Comparison of ENCODE assay signal across 10 cellular contexts in genomic region chr2:152395132-152396024, GRCh38.
DNase-seq lines count a peak whose midpoint lies in the region; ATAC-seq and TF ChIP-seq lines count a peak whose summit lies in the region.
"Had no signal": no experiment of that assay in that cellular context is flagged by ENCODE, and none has a peak within 500 bp of the region (broad histone marks: within the 10 kb centered on the region; RNA-seq: fewer than 3 reads in every experiment).

No MANE protein-coding gene starts in this region.

- CTCF ChIA-PET in T-cell (lab: Charles Lee) = interaction anchor here in 1 of 2 donors (0.5 kb wide), 1 partner anchor 41 kb away, joined by 4 read pairs; no protein-coding TSS in a partner anchor

- H3K36me3 ChIP-seq in muscle layer of duodenum (ENCODE audit: control insufficient read depth in 1 of 2, insufficient read depth in 2 of 2, low read length in 2 of 2) = no peaks in the 10 kb centered on the region
- H3K36me3 ChIP-seq in tibial artery = no peaks in the 10 kb centered on the region

- no peak for TF ChIP-seq CTCF in epithelial cell of esophagus (IDR thresholded peaks at IDR 0.05; ENCODE audit: insufficient read depth, low read depth, low read length, missing control alignments)
- no peak for TF ChIP-seq CTCF in tibial artery (IDR thresholded peaks at IDR 0.05)

- H3K9me3 Mint-ChIP-seq in T-cell = no peaks in the 10 kb centered on the region
- no peaks in the 10 kb centered on the region for H3K9me3 Mint-ChIP-seq in activated T-cell treated with anti-CD3 and anti-CD28 coated beads, Interleukin-2, amount 50 U/mL, for 24 hours

- H3K4me1 ChIP-seq in muscle layer of duodenum (ENCODE audit: control insufficient read depth in 1 of 2, insufficient read depth in 2 of 2, low read length in 2 of 2) (peaks cover 0 to 16% of the 10 kb centered on the region in 2 donors), tibial artery (peaks cover 0 to 42% (median 24%) of the 10 kb centered on the region in 4 donors)

- no peaks in the 10 kb centered on the region for H3K36me3 Mint-ChIP-seq in T-cell
- H3K36me3 Mint-ChIP-seq in activated T-cell treated with anti-CD3 and anti-CD28 coated beads, Interleukin-2, amount 50 U/mL, for 24 hours (ENCODE audit: low read depth) = no peaks in the 10 kb centered on the region

- POLR2A ChIA-PET in T-cell (lab: Charles Lee) = no interaction called here

- no peak overlapping the region for H3K27ac Mint-ChIP-seq in T-cell
- H3K27ac Mint-ChIP-seq in activated T-cell treated with anti-CD3 and anti-CD28 coated beads, Interleukin-2, amount 50 U/mL, for 24 hours = no peak overlapping the region

- H3K27me3 ChIP-seq in muscle layer of duodenum (ENCODE audit: low read depth, low read length) (no peaks in the 10 kb centered on the region), tibial artery (no peaks in the 10 kb centered on the region)

- peaks cover 0 to 13% of the 10 kb centered on the region in 2 donors for H3K27me3 Mint-ChIP-seq in T-cell
- H3K27me3 Mint-ChIP-seq in activated T-cell treated with anti-CD3 and anti-CD28 coated beads, Interleukin-2, amount 50 U/mL, for 24 hours = peaks cover 9% of the 10 kb centered on the region

- no peaks in the 10 kb centered on the region for H3K9me3 ChIP-seq in muscle layer of duodenum (ENCODE audit: control insufficient read depth in 1 of 2, low read length in 2 of 2)
- H3K9me3 ChIP-seq in tibial artery = no peaks in the 10 kb centered on the region

- intact Hi-C loops in tibial artery (cut with DNase I; ENCODE audit: low total_unique reads) = loop anchor here (5.0 kb wide), 1 partner anchor 58 kb away; the partner anchor contains the start of gene FMNL2

- peak; percentile 46 for DNase-seq in NCI-H82 (lab: John Stamatoyannopoulos, UW)
- DNase-seq in epithelial cell of esophagus (ENCODE audit: low read depth) = peak; percentile 55
- DNase-seq in tibial artery = peak in 1 of 2 donors; percentile 33
- no peak for DNase-seq in dedifferentiated amniotic fluid mesenchymal stem cell (ENCODE audit: extremely low spot score)
- DNase-seq in T-cell = no peak
- no peak for DNase-seq in activated T-cell treated with anti-CD3 and anti-CD28 coated beads, Interleukin-2, amount 50 U/mL, for 24 hours
- DNase-seq in iPS-NIHi7 (ENCODE audit: extremely low spot score) = no peak
- DNase-seq: activated CD8-positive, alpha-beta memory T cell treated with anti-CD3 and anti-CD28 coated beads, Interleukin-2, amount 50 U/mL, for 48 hours; stimulated activated naive CD8-positive, alpha-beta T cell treated with anti-CD3 and anti-CD28 coated beads, Interleukin-15, Interleukin-2, amounts not matched to agents 100 U/mL and 50 U/mL, for 24 hours had no signal

- no peaks in the 10 kb centered on the region for H3K4me1 Mint-ChIP-seq in T-cell
- no peaks in the 10 kb centered on the region for H3K4me1 Mint-ChIP-seq in activated T-cell treated with anti-CD3 and anti-CD28 coated beads, Interleukin-2, amount 50 U/mL, for 24 hours (ENCODE audit: low read depth)

- no peak overlapping the region for H3K4me3 Mint-ChIP-seq in T-cell
- H3K4me3 Mint-ChIP-seq in activated T-cell treated with anti-CD3 and anti-CD28 coated beads, Interleukin-2, amount 50 U/mL, for 24 hours = no peak overlapping the region

- no peak for ATAC-seq in T-cell (replicated peaks in 1 of 4)
- ATAC-seq: stimulated activated naive CD8-positive, alpha-beta T cell treated with anti-CD3 and anti-CD28 coated beads, Interleukin-15, Interleukin-2, amounts not matched to agents 100 U/mL and 50 U/mL, for 24 hours had no signal

- H3K4me3 ChIP-seq in epithelial cell of esophagus (ENCODE audit: low read length) (no peak overlapping the region), muscle layer of duodenum (ENCODE audit: low read depth in 1 of 2, low read length in 2 of 2) (peak overlapping the region; percentile 1 to 41), tibial artery (peak overlapping the region; percentile 32 to 45)

- peak overlapping the region; percentile 30 for H3K27ac ChIP-seq in muscle layer of duodenum (ENCODE audit: low read length)
- H3K27ac ChIP-seq in tibial artery = peak overlapping the region; percentile 65 to 72

Comparison
In these comparisons a context has a peak if more than half of its experiments do, and no peak if none do; other contexts are left out.
1. DNase-seq: peak in NCI-H82 (single experiment) and epithelial cell of esophagus (single experiment); none in dedifferentiated amniotic fluid mesenchymal stem cell (single experiment), T-cell (0 of 34), activated T-cell treated with anti-CD3 and anti-CD28 coated beads, Interleukin-2, amount 50 U/mL, for 24 hours (single experiment) and iPS-NIHi7 (single experiment).